28 cellular contexts compared by ENCODE assay signal in the genomic region with DNA sequence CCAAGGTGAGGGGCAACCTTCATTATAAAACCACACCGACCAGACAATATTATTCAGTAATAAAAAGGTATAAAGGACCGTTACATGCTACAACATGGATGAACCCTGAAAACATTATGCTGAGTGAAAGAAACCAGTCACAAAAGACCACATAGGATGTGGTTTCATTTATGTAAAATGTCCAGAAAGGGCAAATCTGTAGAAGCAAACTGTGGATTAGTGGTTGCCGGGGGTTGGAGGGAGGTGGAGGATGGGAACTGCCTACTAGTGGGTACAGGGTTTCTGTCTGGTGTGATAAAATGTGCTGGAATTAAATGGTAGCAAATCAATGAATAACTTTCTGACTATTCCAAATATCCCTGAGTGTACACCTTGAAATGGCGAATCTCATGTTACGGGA. TPM values are rescaled to one million over a fixed set of nuclear protein-coding genes. Genes with fewer than 3 reads are reported as not detected.
DNase-seq lines count a peak whose midpoint lies in the region; ATAC-seq and TF ChIP-seq lines count a peak whose summit lies in the region.
"Had no signal": no experiment of that assay in that cellular context is flagged by ENCODE, and none has a peak within 500 bp of the region (broad histone marks: within the 10 kb centered on the region; RNA-seq: fewer than 3 reads in every experiment).

No MANE protein-coding gene starts in this region.

- no TSS peak for BruUV-seq in MCF 10A (replicated peaks; lab: Mats Ljungman, UMichigan)

- H3K9me3 Mint-ChIP-seq in activated CD4-positive, alpha-beta memory T cell treated with anti-CD3 and anti-CD28 coated beads, Interleukin-2, amount 10 ng/mL, durations not matched to agents 7 days and 5 days: no peaks in the 10 kb centered on the region
- peaks cover 3% of the 10 kb centered on the region for H3K9me3 Mint-ChIP-seq in activated CD4-positive, alpha-beta memory T cell treated with anti-CD3 and anti-CD28 coated beads for 36 hours
- H3K9me3 Mint-ChIP-seq in activated CD8-positive, alpha-beta T cell treated with anti-CD3 and anti-CD28 coated beads for 36 hours: no peaks in the 10 kb centered on the region
- H3K9me3 Mint-ChIP-seq in stimulated activated naive B cell treated with anti-CD40 and anti-IgM and Interleukin-4, amounts not matched to agents 10 μg/mL and 1 μg/mL and 100 μg/mL, for 72 hours: peaks cover 4 to 9% of the 10 kb centered on the region in 2 donors
- H3K9me3 Mint-ChIP-seq in MCF 10A (ENCODE audit: unreplicated experiment): no peaks in the 10 kb centered on the region

- POLR2A ChIA-PET in activated CD4-positive, alpha-beta memory T cell treated with anti-CD3 and anti-CD28 coated beads, Interleukin-2, amount 10 ng/mL, durations not matched to agents 7 days and 5 days (lab: Charles Lee): no interaction called here
- POLR2A ChIA-PET in activated CD4-positive, alpha-beta memory T cell treated with anti-CD3 and anti-CD28 coated beads for 36 hours (lab: Charles Lee): no interaction called here
- POLR2A ChIA-PET in activated CD8-positive, alpha-beta T cell treated with anti-CD3 and anti-CD28 coated beads for 36 hours (lab: Charles Lee): no interaction called here
- POLR2A ChIA-PET in MCF 10A (lab: Yijun Ruan, JAX): interaction anchor here (0.6 kb wide), 1 partner anchor 266 kb away, joined by 3 read pairs; no protein-coding TSS in a partner anchor

- DNase-seq in activated CD4-positive, alpha-beta memory T cell treated with anti-CD3 and anti-CD28 coated beads, Interleukin-2, amount 10 ng/mL, durations not matched to agents 7 days and 5 days: peak; percentile 43
- DNase-seq in activated CD4-positive, alpha-beta memory T cell treated with anti-CD3 and anti-CD28 coated beads for 36 hours: no peak
- peak; percentile 76 for DNase-seq in Jurkat, Clone E6-1 (ENCODE audit: low read depth, low spot score)
- peak; percentile 51 for DNase-seq in activated CD8-positive, alpha-beta T cell treated with anti-CD3 and anti-CD28 coated beads for 36 hours
- no peak for DNase-seq in stimulated activated naive B cell treated with anti-CD40 and anti-IgM and Interleukin-4, amounts not matched to agents 10 μg/mL and 1 μg/mL and 100 μg/mL, for 72 hours
- DNase-seq in MCF 10A (ENCODE audit: unreplicated experiment) (no peak), HuH-7 (ENCODE audit: low spot score) (no peak), EL (no peak)
- DNase-seq: 8988T; activated CD8-positive, alpha-beta memory T cell treated with anti-CD3 and anti-CD28 coated beads, Interleukin-2, amount 50 U/mL, for 48 hours; activated effector memory CD4-positive, alpha-beta T cell treated with Interleukin-2 at 50 U/mL for 16 hours; AML-193; colonic mucosa; GM23248; HFFc6; mesendoderm; naive B cell; NCI-H1436 treated with DMSO at 0.1 percent for 48 hours; NCI-H2171; NCI-H69; right cardiac atrium; stimulated activated CD4-positive, alpha-beta T cell treated with anti-CD3 and anti-CD28 coated beads, Interleukin-4, amount 100 ng/mL, for 24 hours; SW 1271; upper lobe of left lung had no signal

- peaks cover 11% of the 10 kb centered on the region for H3K4me1 Mint-ChIP-seq in activated CD4-positive, alpha-beta memory T cell treated with anti-CD3 and anti-CD28 coated beads, Interleukin-2, amount 10 ng/mL, durations not matched to agents 7 days and 5 days
- H3K4me1 Mint-ChIP-seq in activated CD4-positive, alpha-beta memory T cell treated with anti-CD3 and anti-CD28 coated beads for 36 hours (ENCODE audit: low read depth): peaks cover 3% of the 10 kb centered on the region
- H3K4me1 Mint-ChIP-seq in activated CD8-positive, alpha-beta T cell treated with anti-CD3 and anti-CD28 coated beads for 36 hours (ENCODE audit: low read depth): peaks cover 6% of the 10 kb centered on the region
- H3K4me1 Mint-ChIP-seq in stimulated activated naive B cell treated with anti-CD40 and anti-IgM and Interleukin-4, amounts not matched to agents 10 μg/mL and 1 μg/mL and 100 μg/mL, for 72 hours: peaks cover 6 to 11% of the 10 kb centered on the region in 2 donors
- H3K4me1 Mint-ChIP-seq in MCF 10A (ENCODE audit: insufficient read depth, unreplicated experiment): peaks cover 9% of the 10 kb centered on the region

- H3K4me3 ChIP-seq in Jurkat, Clone E6-1 (ENCODE audit: low read length): no peak overlapping the region
- H3K4me3 ChIP-seq: breast epithelium, colonic mucosa, GM23248, upper lobe of left lung had no signal

- intact Hi-C loops in activated CD4-positive, alpha-beta memory T cell treated with anti-CD3 and anti-CD28 coated beads for 36 hours (cut with micrococcal nuclease): no loop called here
- intact Hi-C loops in activated CD8-positive, alpha-beta T cell treated with anti-CD3 and anti-CD28 coated beads for 36 hours (cut with micrococcal nuclease): no loop called here
- intact Hi-C loops in MCF 10A (cut with micrococcal nuclease): loop anchor here (5.0 kb wide), 1 partner anchor 44 kb away; no protein-coding TSS in a partner anchor

- CTCF ChIA-PET in activated CD4-positive, alpha-beta memory T cell treated with anti-CD3 and anti-CD28 coated beads, Interleukin-2, amount 10 ng/mL, durations not matched to agents 7 days and 5 days (lab: Charles Lee): no interaction called here
- CTCF ChIA-PET in activated CD4-positive, alpha-beta memory T cell treated with anti-CD3 and anti-CD28 coated beads for 36 hours (lab: Charles Lee): no interaction called here
- CTCF ChIA-PET in activated CD8-positive, alpha-beta T cell treated with anti-CD3 and anti-CD28 coated beads for 36 hours (lab: Charles Lee): no interaction called here
- CTCF ChIA-PET in MCF 10A (lab: Yijun Ruan, JAX): interaction anchor here (0.6 kb wide), 2 partner anchors 60 to 201 kb away, joined by 3 to 4 read pairs; no protein-coding TSS in a partner anchor

- TF ChIP-seq CTCF in activated CD8-positive, alpha-beta T cell treated with anti-CD3 and anti-CD28 coated beads for 36 hours (IDR thresholded peaks at IDR 0.05): no peak
- TF ChIP-seq CTCF in MCF 10A (IDR thresholded peaks at IDR 0.05; ENCODE audit: unreplicated experiment): no peak

- H3K27me3 Mint-ChIP-seq in activated CD4-positive, alpha-beta memory T cell treated with anti-CD3 and anti-CD28 coated beads, Interleukin-2, amount 10 ng/mL, durations not matched to agents 7 days and 5 days: peaks cover 10% of the 10 kb centered on the region
- H3K27me3 Mint-ChIP-seq in activated CD4-positive, alpha-beta memory T cell treated with anti-CD3 and anti-CD28 coated beads for 36 hours: no peaks in the 10 kb centered on the region
- no peaks in the 10 kb centered on the region for H3K27me3 Mint-ChIP-seq in activated CD8-positive, alpha-beta T cell treated with anti-CD3 and anti-CD28 coated beads for 36 hours
- peaks cover 0 to 4% of the 10 kb centered on the region in 2 donors for H3K27me3 Mint-ChIP-seq in stimulated activated naive B cell treated with anti-CD40 and anti-IgM and Interleukin-4, amounts not matched to agents 10 μg/mL and 1 μg/mL and 100 μg/mL, for 72 hours
- no peaks in the 10 kb centered on the region for H3K27me3 Mint-ChIP-seq in MCF 10A (ENCODE audit: insufficient read depth, unreplicated experiment)
- H3K27me3 Mint-ChIP-seq: naive B cell had no signal

- peaks cover 6% of the 10 kb centered on the region for H3K36me3 Mint-ChIP-seq in activated CD4-positive, alpha-beta memory T cell treated with anti-CD3 and anti-CD28 coated beads, Interleukin-2, amount 10 ng/mL, durations not matched to agents 7 days and 5 days (ENCODE audit: low read depth)
- no peaks in the 10 kb centered on the region for H3K36me3 Mint-ChIP-seq in activated CD4-positive, alpha-beta memory T cell treated with anti-CD3 and anti-CD28 coated beads for 36 hours
- no peaks in the 10 kb centered on the region for H3K36me3 Mint-ChIP-seq in activated CD8-positive, alpha-beta T cell treated with anti-CD3 and anti-CD28 coated beads for 36 hours (ENCODE audit: low read depth)
- H3K36me3 Mint-ChIP-seq in stimulated activated naive B cell treated with anti-CD40 and anti-IgM and Interleukin-4, amounts not matched to agents 10 μg/mL and 1 μg/mL and 100 μg/mL, for 72 hours: peaks cover 0 to 5% of the 10 kb centered on the region in 2 donors
- H3K36me3 Mint-ChIP-seq in MCF 10A (ENCODE audit: insufficient read depth, unreplicated experiment): no peaks in the 10 kb centered on the region

- ATAC-seq in activated CD8-positive, alpha-beta T cell treated with anti-CD3 and anti-CD28 coated beads for 36 hours: peak; percentile 80
- peak; percentile 64 to 74 for ATAC-seq in stimulated activated naive B cell treated with anti-CD40 and anti-IgM and Interleukin-4, amounts not matched to agents 10 μg/mL and 1 μg/mL and 100 μg/mL, for 72 hours (replicated peaks)
- ATAC-seq: right cardiac atrium had no signal

- no peak overlapping the region for H3K4me3 Mint-ChIP-seq in activated CD4-positive, alpha-beta memory T cell treated with anti-CD3 and anti-CD28 coated beads, Interleukin-2, amount 10 ng/mL, durations not matched to agents 7 days and 5 days
- H3K4me3 Mint-ChIP-seq in activated CD4-positive, alpha-beta memory T cell treated with anti-CD3 and anti-CD28 coated beads for 36 hours: no peak overlapping the region
- H3K4me3 Mint-ChIP-seq in activated CD8-positive, alpha-beta T cell treated with anti-CD3 and anti-CD28 coated beads for 36 hours: no peak overlapping the region
- no peak overlapping the region for H3K4me3 Mint-ChIP-seq in stimulated activated naive B cell treated with anti-CD40 and anti-IgM and Interleukin-4, amounts not matched to agents 10 μg/mL and 1 μg/mL and 100 μg/mL, for 72 hours
- H3K4me3 Mint-ChIP-seq in MCF 10A (ENCODE audit: unreplicated experiment): no peak overlapping the region
- H3K4me3 Mint-ChIP-seq: HFFc6, naive B cell had no signal

- peak overlapping the region; percentile 55 for H3K27ac Mint-ChIP-seq in activated CD4-positive, alpha-beta memory T cell treated with anti-CD3 and anti-CD28 coated beads, Interleukin-2, amount 10 ng/mL, durations not matched to agents 7 days and 5 days
- H3K27ac Mint-ChIP-seq in activated CD4-positive, alpha-beta memory T cell treated with anti-CD3 and anti-CD28 coated beads for 36 hours: no peak overlapping the region
- no peak overlapping the region for H3K27ac Mint-ChIP-seq in activated CD8-positive, alpha-beta T cell treated with anti-CD3 and anti-CD28 coated beads for 36 hours
- no peak overlapping the region for H3K27ac Mint-ChIP-seq in stimulated activated naive B cell treated with anti-CD40 and anti-IgM and Interleukin-4, amounts not matched to agents 10 μg/mL and 1 μg/mL and 100 μg/mL, for 72 hours
- no peak overlapping the region for H3K27ac Mint-ChIP-seq in MCF 10A (ENCODE audit: low read depth, unreplicated experiment)
- H3K27ac Mint-ChIP-seq: HFFc6 had no signal

RNA-seq across cellular contexts. Expression of a gene that starts 10.2 kb away (rescaled TPM):
- total RNA-seq in activated CD4-positive, alpha-beta memory T cell treated with anti-CD3 and anti-CD28 coated beads, Interleukin-2, amount 10 ng/mL, durations not matched to agents 7 days and 5 days: not detected
- total RNA-seq in activated CD4-positive, alpha-beta memory T cell treated with anti-CD3 and anti-CD28 coated beads for 36 hours: not detected
- polyA plus RNA-seq in Jurkat, Clone E6-1 (2012; ENCODE audit: insufficient read depth, insufficient read length): not detected
- not detected for total RNA-seq in activated CD8-positive, alpha-beta T cell treated with anti-CD3 and anti-CD28 coated beads for 36 hours
- total RNA-seq in MCF 10A (2022): not detected in 2 replicates
- total RNA-seq: breast epithelium, GM23248, M059J, osteoblast, right cardiac atrium, subcutaneous adipose tissue had no signal
- polyA plus RNA-seq: GM23248, right cardiac atrium had no signal

RNA-seq across cellular contexts. Expression of a gene that starts 25.3 kb away (rescaled TPM):
- total RNA-seq in activated CD4-positive, alpha-beta memory T cell treated with anti-CD3 and anti-CD28 coated beads, Interleukin-2, amount 10 ng/mL, durations not matched to agents 7 days and 5 days: 100 to 1,000 TPM; 111 to 112 TPM
- total RNA-seq in activated CD4-positive, alpha-beta memory T cell treated with anti-CD3 and anti-CD28 coated beads for 36 hours: 10 to 100 TPM; 53.2 to 54.6 TPM
- polyA plus RNA-seq in Jurkat, Clone E6-1 (2012; ENCODE audit: insufficient read depth, insufficient read length): 28.4 TPM
- 10 to 100 TPM; 32.6 to 33.3 TPM for total RNA-seq in activated CD8-positive, alpha-beta T cell treated with anti-CD3 and anti-CD28 coated beads for 36 hours
- 281 and 317 TPM in 2 replicates for total RNA-seq in MCF 10A (2022)

Comparison
In these comparisons a context has a peak if more than half of its experiments do, and no peak if none do; other contexts are left out.
1. DNase-seq: peak in activated CD4-positive, alpha-beta memory T cell treated with anti-CD3 and anti-CD28 coated beads, Interleukin-2, amount 10 ng/mL, durations not matched to agents 7 days and 5 days (single experiment), Jurkat, Clone E6-1 (single experiment) and activated CD8-positive, alpha-beta T cell treated with anti-CD3 and anti-CD28 coated beads for 36 hours (single experiment); none in activated CD4-positive, alpha-beta memory T cell treated with anti-CD3 and anti-CD28 coated beads for 36 hours (single experiment), stimulated activated naive B cell treated with anti-CD40 and anti-IgM and Interleukin-4, amounts not matched to agents 10 μg/mL and 1 μg/mL and 100 μg/mL, for 72 hours (single experiment), MCF 10A (single experiment), HuH-7 (single experiment) and EL (single experiment).